Comparison of ENCODE assay signal across 22 cellular contexts in genomic region chr1:92118826-92119225, GRCh38. TPM values are rescaled to one million over a fixed set of nuclear protein-coding genes. Genes with fewer than 3 reads are reported as not detected.
DNase-seq lines count a peak whose midpoint lies in the region; ATAC-seq, FAIRE-seq and TF ChIP-seq lines count a peak whose summit lies in the region.
"Had no signal": no experiment of that assay in that cellular context is flagged by ENCODE, and none has a peak within 500 bp of the region (broad histone marks: within the 10 kb centered on the region; RNA-seq: fewer than 3 reads in every experiment).

No MANE protein-coding gene starts in this region.

- DNase-seq in PC-9 = peak; percentile 8 to 67
- peak; percentile 86 for DNase-seq in bronchial epithelial cell (ENCODE audit: low read depth)
- DNase-seq in non-pigmented ciliary epithelial cell (ENCODE audit: low read depth) = peak; percentile 19
- DNase-seq in body of pancreas = no peak
- no peak for DNase-seq in effector memory CD4-positive, alpha-beta T cell
- no peak for DNase-seq in esophagus squamous epithelium (lab: John Stamatoyannopoulos, UW)
- DNase-seq: activated CD8-positive, alpha-beta T cell treated with anti-CD3 and anti-CD28 coated beads, Interleukin-2, amount 10 ng/mL, durations not matched to agents 7 days and 5 days; activated naive CD4-positive, alpha-beta T cell treated with Interleukin-2 at 50 U/mL for 16 hours; activated T-cell treated with anti-CD3 and anti-CD28 coated beads, Interleukin-2, amount 50 U/mL, for 1 hour; effector memory CD8-positive, alpha-beta T cell; Kasumi-1; left cardiac atrium; NCI-H1417; NCI-H510A; occipital lobe; stimulated activated CD4-positive, alpha-beta T cell treated with anti-CD3 and anti-CD28 coated beads, Interleukin-4, amount 100 ng/mL, for 4 hours; stimulated activated naive CD8-positive, alpha-beta T cell treated with anti-CD3 and anti-CD28 coated beads, Interleukin-15, amount 100 ng/mL, for 72 hours; tibial artery had no signal

- H3K4me2 ChIP-seq in PC-9 = peak overlapping the region; percentile 26; the same call in 1 of the 2 replicates

- 67% methylated on average over 3 of the region's 3 CpGs for WGBS in body of pancreas, 2 donors
- 49 to 50% methylated on average over 3 of the region's 3 CpGs for WGBS in esophagus squamous epithelium, 2 donors

- CTCF ChIA-PET in HEK293 (lab: Yijun Ruan, JAX) (interaction anchor here (0.8 kb wide), 1 partner anchor 8 kb away, joined by 6 read pairs; no protein-coding TSS in a partner anchor), PC-9 (lab: Charles Lee) (interaction anchor here (0.6 kb wide), 1 partner anchor 1110 kb away, joined by 5 read pairs; no protein-coding TSS in a partner anchor)

- no peak for TF ChIP-seq POLR2A in body of pancreas (IDR thresholded peaks at IDR 0.05)
- no peak for TF ChIP-seq POLR2A in esophagus squamous epithelium (IDR thresholded peaks at IDR 0.05)

- H3K4me3 ChIP-seq in HEK293 (ENCODE audit: low read depth, low read length) = no peak overlapping the region
- H3K4me3 ChIP-seq in PC-9 = no peak overlapping the region
- H3K4me3 ChIP-seq in bronchial epithelial cell (ENCODE audit: low read depth, low read length) = no peak overlapping the region
- H3K4me3 ChIP-seq in body of pancreas = no peak overlapping the region
- no peak overlapping the region for H3K4me3 ChIP-seq in effector memory CD4-positive, alpha-beta T cell (ENCODE audit: insufficient read depth, low read depth, low read length, poor library complexity, severe bottlenecking)
- H3K4me3 ChIP-seq in esophagus squamous epithelium = no peak overlapping the region
- H3K4me3 ChIP-seq: tibial artery had no signal

- H3K4me1 ChIP-seq in HEK293 (ENCODE audit: control insufficient read depth, insufficient read depth, low read length) = no peaks in the 10 kb centered on the region
- peaks cover 9% of the 10 kb centered on the region for H3K4me1 ChIP-seq in PC-9 (replicated peaks; ENCODE audit: insufficient read depth)
- no peaks in the 10 kb centered on the region for H3K4me1 ChIP-seq in body of pancreas
- no peaks in the 10 kb centered on the region for H3K4me1 ChIP-seq in effector memory CD4-positive, alpha-beta T cell (ENCODE audit: control insufficient read depth, insufficient read depth, low read length, poor library complexity, severe bottlenecking)
- no peaks in the 10 kb centered on the region for H3K4me1 ChIP-seq in esophagus squamous epithelium
- H3K4me1 ChIP-seq: tibial artery had no signal

- POLR2A ChIA-PET in HEK293 (lab: Yijun Ruan, JAX) = no interaction called here
- POLR2A ChIA-PET in PC-9 (lab: Charles Lee; ENCODE audit: unreplicated experiment) = interaction anchor here (0.6 kb wide), 1 partner anchor 9 kb away, joined by 23 read pairs; no protein-coding TSS in a partner anchor

- intact Hi-C loops in PC-9 (cut with micrococcal nuclease; ENCODE audit: unreplicated experiment) (no loop called here), body of pancreas (cut with DNase I) (no loop called here), esophagus squamous epithelium (cut with DNase I) (no loop called here)

- H2AFZ ChIP-seq in PC-9 = no peak overlapping the region

- no TSS peak for BruUV-seq in PC-9 (replicated peaks; lab: Mats Ljungman, UMichigan)

- no peaks in the 10 kb centered on the region for H3K79me2 ChIP-seq in PC-9 (ENCODE audit: low read depth)

- H3K27ac ChIP-seq in HEK293 (ENCODE audit: extremely low read depth, low read depth, low read length) (no peak overlapping the region), PC-9 (no peak overlapping the region), body of pancreas (no peak overlapping the region), esophagus squamous epithelium (no peak overlapping the region)
- no peak overlapping the region for H3K27ac ChIP-seq in effector memory CD4-positive, alpha-beta T cell (ENCODE audit: insufficient read depth, low read length, poor library complexity, severe bottlenecking)
- H3K27ac ChIP-seq: tibial artery had no signal

- H3K36me3 ChIP-seq in HEK293 (ENCODE audit: control insufficient read depth in 2 of 2, insufficient read depth in 1 of 2, low read length in 2 of 2) = no peaks in the 10 kb centered on the region
- H3K36me3 ChIP-seq in PC-9 (ENCODE audit: low read depth) = no peaks in the 10 kb centered on the region
- H3K36me3 ChIP-seq in bronchial epithelial cell (ENCODE audit: control insufficient read depth, insufficient read depth, low read length) = no peaks in the 10 kb centered on the region
- H3K36me3 ChIP-seq in body of pancreas (replicated peaks in 1 of 2; ENCODE audit: insufficient read depth in 1 of 2, low read depth in 2 of 2) = no peaks in the 10 kb centered on the region
- H3K36me3 ChIP-seq in effector memory CD4-positive, alpha-beta T cell (ENCODE audit: control insufficient read depth, insufficient read depth, low read length) = no peaks in the 10 kb centered on the region
- H3K36me3 ChIP-seq in esophagus squamous epithelium = no peaks in the 10 kb centered on the region

- H3K9me2 ChIP-seq in PC-9 (ENCODE audit: insufficient read depth) = 0 out of 2 replicates have a peak, but pooled peaks cover 3% of the 10 kb centered on the region

- no peaks in the 10 kb centered on the region for H4K20me1 ChIP-seq in PC-9 (ENCODE audit: insufficient read depth)

- H3K9me3 ChIP-seq in HEK293 (ENCODE audit: control insufficient read depth, insufficient read depth, low read depth, low read length) = no peaks in the 10 kb centered on the region
- H3K9me3 ChIP-seq in PC-9 (ENCODE audit: insufficient read depth, low read depth) = no peaks in the 10 kb centered on the region
- no peaks in the 10 kb centered on the region for H3K9me3 ChIP-seq in body of pancreas
- H3K9me3 ChIP-seq in effector memory CD4-positive, alpha-beta T cell (ENCODE audit: control insufficient read depth, low read length) = no peaks in the 10 kb centered on the region
- no peaks in the 10 kb centered on the region for H3K9me3 ChIP-seq in esophagus squamous epithelium
- H3K9me3 ChIP-seq: tibial artery had no signal

- no peak for TF ChIP-seq CTCF in HEK293 (tag by site-specific recombination; IDR thresholded peaks at IDR 0.05)
- no peak for TF ChIP-seq CTCF in PC-9 (conservative IDR thresholded peaks at IDR 0.05)
- no peak for TF ChIP-seq CTCF in bronchial epithelial cell (IDR thresholded peaks at IDR 0.05; ENCODE audit: insufficient read depth, low read length, severe bottlenecking)
- TF ChIP-seq CTCF in body of pancreas (IDR thresholded peaks at IDR 0.05) = no peak
- TF ChIP-seq CTCF in esophagus squamous epithelium (IDR thresholded peaks at IDR 0.05) = no peak

- no peaks in the 10 kb centered on the region for H3F3A ChIP-seq in PC-9 (ENCODE audit: insufficient read depth, low read depth)

- ATAC-seq in body of pancreas = no peak
- ATAC-seq: activated CD4-positive, CD25-positive, alpha-beta regulatory T cell treated with anti-CD3 and anti-CD28 coated beads, Interleukin-2, amount 50 U/mL, for 24 hours; activated CD8-positive, alpha-beta T cell treated with anti-CD3 and anti-CD28 coated beads, Interleukin-2, amount 10 ng/mL, durations not matched to agents 7 days and 5 days; effector memory CD8-positive, alpha-beta T cell; left cardiac atrium; stimulated activated naive CD8-positive, alpha-beta T cell treated with anti-CD3 and anti-CD28 coated beads, Interleukin-15, amount 100 ng/mL, for 72 hours had no signal

- no peak for FAIRE-seq in bronchial epithelial cell (lab: Jason Lieb, UNC)

- no peaks in the 10 kb centered on the region for H3K27me3 ChIP-seq in PC-9 (ENCODE audit: insufficient read depth, low read depth)
- H3K27me3 ChIP-seq in bronchial epithelial cell (ENCODE audit: control insufficient read depth, insufficient read depth, low read length) = no peaks in the 10 kb centered on the region
- H3K27me3 ChIP-seq in body of pancreas = no peaks in the 10 kb centered on the region
- no peaks in the 10 kb centered on the region for H3K27me3 ChIP-seq in effector memory CD4-positive, alpha-beta T cell (replicated peaks; ENCODE audit: control insufficient read depth, insufficient read depth, low read length, poor library complexity, severe bottlenecking)
- H3K27me3 ChIP-seq in esophagus squamous epithelium = no peaks in the 10 kb centered on the region
- H3K27me3 ChIP-seq: tibial artery had no signal

TF ChIP-seq in HEK293, 187 proteins besides CTCF, POLR2A, EP300 and RAD21:
- peak; percentile 44; the same call in 1 of the 2 replicates for TF ChIP-seq PRDM1 (tag by site-specific recombination; IDR thresholded peaks at IDR 0.05)
- no peak for TF ChIP-seq ZNF558 (tag by site-specific recombination; IDR thresholded peaks at IDR 0.05)
TF ChIP-seq in HEK293: peak in this region for 1.

RNA-seq across cellular contexts. Expression of gene BTBD8, which starts 38.7 kb away (rescaled TPM):
- 8.1 TPM in 2 replicates for total RNA-seq in PC-9 (2021)
- 2.6 and 4.1 TPM in 2 replicates for total RNA-seq in bronchial epithelial cell
- 1 to 10 TPM; 4.7 to 6.6 TPM for total RNA-seq in body of pancreas
- total RNA-seq in esophagus squamous epithelium = 1 to 10 TPM in 3 of 4 donors, under 1 TPM in 1; 0.83 to 4.0 (median 2.7) TPM

RNA-seq across cellular contexts. Expression of gene SETSIP, which starts 43.6 kb away (rescaled TPM):
- not detected in 2 replicates for total RNA-seq in PC-9 (2021)
- 0.13 and 0.26 TPM in 2 replicates for total RNA-seq in bronchial epithelial cell
- not detected for total RNA-seq in body of pancreas
- not detected for total RNA-seq in esophagus squamous epithelium
- total RNA-seq: CD4-positive, alpha-beta memory T cell; glomerular endothelial cell; left cardiac atrium had no signal

Comparison
In these comparisons a context has a peak if more than half of its experiments do, and no peak if none do; other contexts are left out.
1. DNase-seq: peak in PC-9 (2 of 2), bronchial epithelial cell (single experiment) and non-pigmented ciliary epithelial cell (single experiment); none in body of pancreas (0 of 4), effector memory CD4-positive, alpha-beta T cell (0 of 3) and esophagus squamous epithelium (single experiment).